1 cellular context compared by ENCODE assay signal in genomic region chr1:229624906-229625871, GRCh38.
A peak's percentile ranks its signal among the peaks of the same experiment; 100 is the strongest.
TF ChIP-seq lines count a peak whose summit lies in the region.

No MANE protein-coding gene starts in this region.

TF ChIP-seq in HepG2, 621 proteins besides CTCF, POLR2A, EP300 and RAD21 (continued from another document and continues in another):
- TF ChIP-seq PATZ1 (CRISPR knock-in tag; IDR thresholded peaks at IDR 0.05) = peak; percentile 29
- 0 out of 2 replicates have a peak, but pooled peaks have one; percentile 19 for TF ChIP-seq HMGXB3 (CRISPR knock-in tag; IDR thresholded peaks at IDR 0.05; ENCODE audit: borderline replicate concordance)
- no peak for TF ChIP-seq ZNF792 (CRISPR knock-in tag; IDR thresholded peaks at IDR 0.05)
- TF ChIP-seq ZBTB43 (CRISPR knock-in tag; conservative IDR thresholded peaks at IDR 0.05) = no peak
- TF ChIP-seq ZNF232 (CRISPR knock-in tag; IDR thresholded peaks at IDR 0.05; ENCODE audit: borderline replicate concordance) = no peak
- no peak for TF ChIP-seq ZNF225 (CRISPR knock-in tag; IDR thresholded peaks at IDR 0.05)
- TF ChIP-seq KDM6A (CRISPR knock-in tag; IDR thresholded peaks at IDR 0.05; ENCODE audit: low read depth) = no peak
- no peak for TF ChIP-seq HNF4A (CRISPR knock-in tag; IDR thresholded peaks at IDR 0.05)
- TF ChIP-seq ZSCAN29 (CRISPR knock-in tag; conservative IDR thresholded peaks at IDR 0.05) = no peak
- TF ChIP-seq KLF6 (CRISPR knock-in tag; IDR thresholded peaks at IDR 0.05) = no peak
- TF ChIP-seq ZNF430 (CRISPR knock-in tag; IDR thresholded peaks at IDR 0.05) = no peak
- no peak for TF ChIP-seq ONECUT2 (CRISPR knock-in tag; IDR thresholded peaks at IDR 0.05)
- no peak for TF ChIP-seq ARID2 (CRISPR knock-in tag; IDR thresholded peaks at IDR 0.05; ENCODE audit: borderline replicate concordance)
- no peak for TF ChIP-seq ELF1 (CRISPR knock-in tag; IDR thresholded peaks at IDR 0.05)
- TF ChIP-seq NFKBIZ (CRISPR knock-in tag; IDR thresholded peaks at IDR 0.05) = no peak
- no peak for TF ChIP-seq ZNF335 (CRISPR knock-in tag; IDR thresholded peaks at IDR 0.05)
- TF ChIP-seq BCL3 (CRISPR knock-in tag; IDR thresholded peaks at IDR 0.05) = no peak
- TF ChIP-seq KDM5A (IDR thresholded peaks at IDR 0.05; ENCODE audit: borderline replicate concordance, low read length) = no peak
- TF ChIP-seq KAT7 (CRISPR knock-in tag; IDR thresholded peaks at IDR 0.05; ENCODE audit: borderline replicate concordance) = no peak
- TF ChIP-seq ZNF674 (CRISPR knock-in tag; IDR thresholded peaks at IDR 0.05; ENCODE audit: low read depth) = no peak
- TF ChIP-seq ZHX2 (IDR thresholded peaks at IDR 0.05; ENCODE audit: low read depth) = no peak
- no peak for TF ChIP-seq ZHX2 (CRISPR knock-in tag; IDR thresholded peaks at IDR 0.05; ENCODE audit: borderline replicate concordance)
- TF ChIP-seq ZNF17 (CRISPR knock-in tag; IDR thresholded peaks at IDR 0.05) = no peak
- TF ChIP-seq NRL (CRISPR knock-in tag; IDR thresholded peaks at IDR 0.05; ENCODE audit: borderline replicate concordance) = peak; percentile 79
- TF ChIP-seq BHLHE40 (IDR thresholded peaks at IDR 0.05; ENCODE audit: low read length) = no peak
- no peak for TF ChIP-seq ZNF318 (CRISPR knock-in tag; IDR thresholded peaks at IDR 0.05)
- no peak for TF ChIP-seq E2F1 (CRISPR knock-in tag; IDR thresholded peaks at IDR 0.05)
- TF ChIP-seq ZNF788 (CRISPR knock-in tag; IDR thresholded peaks at IDR 0.05; ENCODE audit: borderline replicate concordance) = peak; percentile 54; the same call in 1 of the 2 replicates
- no peak for TF ChIP-seq SNAPC2 (CRISPR knock-in tag; IDR thresholded peaks at IDR 0.05)
- no peak for TF ChIP-seq POGZ (CRISPR knock-in tag; IDR thresholded peaks at IDR 0.05)
